13 cellular contexts compared by ENCODE assay signal in genomic region chr3:139318826-139319225, GRCh38. TPM values are rescaled to one million over a fixed set of nuclear protein-coding genes. Genes with fewer than 3 reads are reported as not detected.
A peak's percentile ranks its signal among the peaks of the same experiment; 100 is the strongest.
DNase-seq lines count a peak whose midpoint lies in the region; ATAC-seq and TF ChIP-seq lines count a peak whose summit lies in the region.
"Had no signal": no experiment of that assay in that cellular context is flagged by ENCODE, and none has a peak within 500 bp of the region (broad histone marks: within the 10 kb centered on the region; RNA-seq: fewer than 3 reads in every experiment).

No MANE protein-coding gene starts in this region.

- peaks cover 39% of the 10 kb centered on the region for H3K4me1 Mint-ChIP-seq in Calu3 (ENCODE audit: low read depth, unreplicated experiment)
- H3K4me1 Mint-ChIP-seq: CD4-positive, alpha-beta memory T cell had no signal

- H4K8ac ChIP-seq in mesenchymal stem cell (ENCODE audit: low read length), result no peak overlapping the region

- H3K9me3 ChIP-seq in HCT116 (ENCODE audit: control insufficient read depth in 1 of 2, insufficient read depth in 1 of 2, low read depth in 1 of 2, low read length in 2 of 2) (no peaks in the 10 kb centered on the region), mesenchymal stem cell (ENCODE audit: control insufficient read depth, low read length) (no peaks in the 10 kb centered on the region), suprapubic skin (no peaks in the 10 kb centered on the region)

- H3K27me3 Mint-ChIP-seq in Calu3 (ENCODE audit: unreplicated experiment), result no peaks in the 10 kb centered on the region

- H2AFZ ChIP-seq in HCT116 (ENCODE audit: low read depth, low read length, poor library complexity, severe bottlenecking) (no peak overlapping the region), mesenchymal stem cell (ENCODE audit: low read depth, low read length) (no peak overlapping the region)
- H2AFZ ChIP-seq: GM23248 had no signal

- no peak for TF ChIP-seq CTCF in Calu3 (IDR thresholded peaks at IDR 0.05; ENCODE audit: unreplicated experiment)
- TF ChIP-seq CTCF in HCT116 (IDR thresholded peaks at IDR 0.05 in 2 of 3, conservative IDR thresholded peaks at IDR 0.05 in 1 of 3; ENCODE audit: borderline replicate concordance in 1 of 3, insufficient read depth in 1 of 3, low read depth in 2 of 3, low read length in 2 of 3), result no peak
- no peak for TF ChIP-seq CTCF in suprapubic skin (IDR thresholded peaks at IDR 0.05)

- peak overlapping the region; percentile 33 for H2AK5ac ChIP-seq in mesenchymal stem cell (ENCODE audit: low read length, severe bottlenecking)

- TF ChIP-seq EP300 in suprapubic skin (IDR thresholded peaks at IDR 0.05), result no peak

- H3K36me3 Mint-ChIP-seq in Calu3 (ENCODE audit: insufficient read depth, unreplicated experiment), result no peaks in the 10 kb centered on the region
- H3K36me3 Mint-ChIP-seq: CD4-positive, alpha-beta memory T cell had no signal

- H3K23ac ChIP-seq in mesenchymal stem cell (ENCODE audit: low read length in 2 of 2), result no peak overlapping the region

- H3K4me3 Mint-ChIP-seq in Calu3 (ENCODE audit: low read depth, unreplicated experiment), result no peak overlapping the region
- H3K4me3 Mint-ChIP-seq: CD4-positive, alpha-beta memory T cell had no signal

- no peaks in the 10 kb centered on the region for H3K27me3 ChIP-seq in HCT116 (ENCODE audit: insufficient read depth, low read length)
- peaks cover 0 to 40% of the 10 kb centered on the region in 2 experiments for H3K27me3 ChIP-seq in mesenchymal stem cell (ENCODE audit: control insufficient read depth in 1 of 2, insufficient read depth in 1 of 2, low read length in 2 of 2)
- peaks cover 16% of the 10 kb centered on the region for H3K27me3 ChIP-seq in suprapubic skin

- H3K27ac ChIP-seq in HCT116 (ENCODE audit: low read depth, low read length) (peak overlapping the region; percentile 94), mesenchymal stem cell (ENCODE audit: low read length, poor library complexity, severe bottlenecking) (no peak overlapping the region), suprapubic skin (no peak overlapping the region)
- H3K27ac ChIP-seq: GM23248 had no signal

- no peaks in the 10 kb centered on the region for H3K36me3 ChIP-seq in HCT116 (ENCODE audit: control insufficient read depth in 1 of 2, insufficient read depth in 2 of 2, low read length in 2 of 2)
- H3K36me3 ChIP-seq in mesenchymal stem cell (ENCODE audit: control insufficient read depth in 1 of 2, insufficient read depth in 2 of 2, low read depth in 1 of 2, low read length in 2 of 2), result no peaks in the 10 kb centered on the region
- no peaks in the 10 kb centered on the region for H3K36me3 ChIP-seq in suprapubic skin

- H3K79me1 ChIP-seq in mesenchymal stem cell (replicated peaks; ENCODE audit: low read length, poor library complexity, severe bottlenecking), result no peaks in the 10 kb centered on the region

- no peak overlapping the region for H4K91ac ChIP-seq in mesenchymal stem cell (ENCODE audit: low read length)

- H2BK12ac ChIP-seq in mesenchymal stem cell (ENCODE audit: low read length in 2 of 2), result no peak overlapping the region

- intact Hi-C loops in Calu3 (cut with micrococcal nuclease; ENCODE audit: unreplicated experiment), result no loop called here
- intact Hi-C loops in HCT116 (cut with micrococcal nuclease), result loop anchor here (10.0 kb wide), 1 partner anchor 724 kb away; the partner anchor contains the start of gene CEP70

- H3K4me2 ChIP-seq in HCT116 (ENCODE audit: low read length) (peak overlapping the region; percentile 72), mesenchymal stem cell (ENCODE audit: low read length, poor library complexity, severe bottlenecking) (no peak overlapping the region)

- POLR2A ChIA-PET in HCT116 (lab: Charles Lee), result interaction anchor here (0.8 to 15.9 kb wide), 5 partner anchors 10 to 726 kb away, joined by 3 to 198 read pairs (median 7); no protein-coding TSS in a partner anchor

- H3K4ac ChIP-seq in mesenchymal stem cell (ENCODE audit: low read depth in 1 of 2, low read length in 2 of 2), result no peak overlapping the region

- no peak overlapping the region for H2BK5ac ChIP-seq in mesenchymal stem cell (ENCODE audit: low read depth, low read length, poor library complexity, severe bottlenecking)

- no peak overlapping the region for H2BK15ac ChIP-seq in mesenchymal stem cell (ENCODE audit: low read depth, poor library complexity, severe bottlenecking)

- H3K79me2 ChIP-seq in HCT116 (ENCODE audit: insufficient read depth, low read length), result no peaks in the 10 kb centered on the region

- no peaks in the 10 kb centered on the region for H4K20me1 ChIP-seq in HCT116 (ENCODE audit: insufficient read depth)

- H3K4me3 ChIP-seq in HCT116 (replicated peaks in 1 of 2; ENCODE audit: low read depth in 1 of 2, low read length in 2 of 2) (no peak overlapping the region), mesenchymal stem cell (ENCODE audit: insufficient read depth in 1 of 2, low read depth in 1 of 2, low read length in 2 of 2) (no peak overlapping the region), suprapubic skin (no peak overlapping the region)
- H3K4me3 ChIP-seq: GM23248 had no signal

- H3K9me3 Mint-ChIP-seq in Calu3 (ENCODE audit: low read depth, unreplicated experiment), result no peaks in the 10 kb centered on the region
- H3K9me3 Mint-ChIP-seq: CD4-positive, alpha-beta memory T cell had no signal

- peaks cover 61 to 81% of the 10 kb centered on the region in 2 experiments for H3K4me1 ChIP-seq in HCT116 (ENCODE audit: control insufficient read depth in 1 of 2, insufficient read depth in 2 of 2, low read length in 2 of 2)
- H3K4me1 ChIP-seq in mesenchymal stem cell (ENCODE audit: control insufficient read depth, insufficient read depth, low read depth, low read length), result peaks cover 12% of the 10 kb centered on the region
- H3K4me1 ChIP-seq in suprapubic skin, result no peaks in the 10 kb centered on the region

- RAD21 ChIA-PET in HCT116 (lab: Charles Lee; ENCODE audit: low non-redundant PET in 1 of 2, low total read pairs in 2 of 2, uncharacterized antibody in 2 of 2, unreplicated experiment in 2 of 2), result interaction anchor here in 1 of 2 experiments (2.7 kb wide), 1 partner anchor 206 kb away, joined by 7 read pairs; no protein-coding TSS in a partner anchor

- CTCF ChIA-PET in Calu3 (lab: Charles Lee) (interaction anchor here (1.1 to 3.6 kb wide), 5 partner anchors 10 to 383 kb away, joined by 4 to 18 read pairs (median 15); no protein-coding TSS in a partner anchor), HCT116 (lab: Charles Lee) (interaction anchor here (1.1 to 5.5 kb wide), 9 partner anchors 8 to 403 kb away, joined by 3 to 66 read pairs (median 8); no protein-coding TSS in a partner anchor)

- TF ChIP-seq POLR2A in HCT116 (IDR thresholded peaks at IDR 0.05; ENCODE audit: borderline replicate concordance, extremely low read depth, insufficient read depth, insufficient read length) (no peak), suprapubic skin (IDR thresholded peaks at IDR 0.05) (no peak)

- peak overlapping the region; percentile 62 for H3K9ac ChIP-seq in HCT116 (ENCODE audit: low read length)
- no peak overlapping the region for H3K9ac ChIP-seq in mesenchymal stem cell (ENCODE audit: low read length)
- H3K9ac ChIP-seq: GM23248 had no signal

- H3K9me2 ChIP-seq in HCT116 (ENCODE audit: insufficient read depth), result no peaks in the 10 kb centered on the region

- no TSS peak for BruUV-seq in Calu3 (replicated peaks; lab: Mats Ljungman, UMichigan)
- BruUV-seq in HCT116 (replicated peaks; lab: Mats Ljungman, UMichigan), result no TSS peak

- H2BK120ac ChIP-seq in mesenchymal stem cell (ENCODE audit: low read depth, low read length), result no peak overlapping the region

- WGBS in mesenchymal stem cell, result 86% methylated on average over 5 of the region's 6 CpGs
- WGBS in suprapubic skin, result 64% methylated on average over 6 of the region's 6 CpGs

- no peak overlapping the region for H3K14ac ChIP-seq in mesenchymal stem cell (ENCODE audit: low read length in 2 of 2)

- no peak overlapping the region for H3K18ac ChIP-seq in mesenchymal stem cell (ENCODE audit: low read depth in 1 of 2, low read length in 2 of 2)

- peak overlapping the region; percentile 8 for H3K27ac Mint-ChIP-seq in Calu3 (ENCODE audit: unreplicated experiment)
- H3K27ac Mint-ChIP-seq: CD4-positive, alpha-beta memory T cell had no signal

- no peak for ATAC-seq in HCT116
- ATAC-seq in GM21360 (IDR thresholded peaks at IDR 0.05; ENCODE audit: unreplicated experiment), result no peak

- DNase-seq in Calu3 (no peak), HCT116 (ENCODE audit: low read depth, low spot score) (no peak), mesenchymal stem cell (no peak), suprapubic skin (ENCODE audit: low spot score in 2 of 2) (peak; percentile 21 to 45), inferior parietal cortex (ENCODE audit: extremely low spot score) (no peak)
- DNase-seq: C1 segment of cervical spinal cord; CD4-positive, alpha-beta memory T cell; DMS153; DND-41; GM23248; H7; HCEC 1CT had no signal

- TF ChIP-seq RAD21 in HCT116 (IDR thresholded peaks at IDR 0.05; ENCODE audit: low read depth), result no peak

TF ChIP-seq in HCT116, 20 proteins besides CTCF, POLR2A, EP300 and RAD21 (continues in another document):
- TF ChIP-seq TCF7L2 (IDR thresholded peaks at IDR 0.05; ENCODE audit: borderline replicate concordance, extremely low read depth, insufficient read depth, insufficient read length), result no peak
- no peak for TF ChIP-seq SIN3A (IDR thresholded peaks at IDR 0.05; ENCODE audit: low read depth)

RNA-seq across cellular contexts. Expression of gene MRPS22, which starts 25.0 kb away (rescaled TPM):
- total RNA-seq in Calu3 (2022) (79.5 and 82.4 TPM in 2 replicates), HCT116 (2021; ENCODE audit: unreplicated experiment) (95.1 TPM), suprapubic skin (10 to 100 TPM; 44.0 to 51.0 (median 46.8) TPM)
- 50.5 and 67.7 TPM in 2 replicates for polyA plus RNA-seq in HCT116 (2012)
- 47.0 TPM for polyA plus RNA-seq in mesenchymal stem cell (2013, experiment 1 of 2)
- polyA plus RNA-seq in mesenchymal stem cell (2013, experiment 2 of 2), result 48.0 TPM

Comparison
In these comparisons a context has a peak if more than half of its experiments do, and no peak if none do; other contexts are left out.
1. DNase-seq: peak in suprapubic skin (2 of 2); none in Calu3 (single experiment), HCT116 (single experiment), mesenchymal stem cell (single experiment) and inferior parietal cortex (single experiment).